Comparison of ENCODE assay signal across 8 cellular contexts in genomic region chr9:21994996-21995651, GRCh38. TPM values are rescaled to one million over a fixed set of nuclear protein-coding genes. Genes with fewer than 3 reads are reported as not detected.
DNase-seq lines count a peak whose midpoint lies in the region; FAIRE-seq and TF ChIP-seq lines count a peak whose summit lies in the region.

No MANE protein-coding gene starts in this region.

- no peaks in the 10 kb centered on the region for H3K9me3 Mint-ChIP-seq in T-helper 1 cell treated with Interleukin-12 subunit alpha and Interleukin-12 subunit beta and Interleukin-4 antibody, amounts not matched to agents 30 μg/mL and 1 μg/mL, for 36 hours
- peaks cover 0 to 5% (median 0%) of the 10 kb centered on the region in 5 experiments for H3K9me3 Mint-ChIP-seq in brain

- peaks cover 16% of the 10 kb centered on the region for H3K36me3 Mint-ChIP-seq in T-helper 1 cell treated with Interleukin-12 subunit alpha and Interleukin-12 subunit beta and Interleukin-4 antibody, amounts not matched to agents 30 μg/mL and 1 μg/mL, for 36 hours (ENCODE audit: low read depth)
- no peaks in the 10 kb centered on the region for H3K36me3 Mint-ChIP-seq in brain

- H3K27ac ChIP-seq in skin epidermis = peak overlapping the region; percentile 37 to 93 (median 81)

- H3K27me3 Mint-ChIP-seq in T-helper 1 cell treated with Interleukin-12 subunit alpha and Interleukin-12 subunit beta and Interleukin-4 antibody, amounts not matched to agents 30 μg/mL and 1 μg/mL, for 36 hours (ENCODE audit: low read depth) = peaks cover 47% of the 10 kb centered on the region
- peaks cover 86% of the 10 kb centered on the region for H3K27me3 Mint-ChIP-seq in brain

- CTCF ChIA-PET in HEK293T (lab: Yijun Ruan, JAX) = interaction anchor here (2.6 kb wide), 1 partner anchor 13 kb away, joined by 9 read pairs; no protein-coding TSS in a partner anchor

- H3K27ac Mint-ChIP-seq in T-helper 1 cell treated with Interleukin-12 subunit alpha and Interleukin-12 subunit beta and Interleukin-4 antibody, amounts not matched to agents 30 μg/mL and 1 μg/mL, for 36 hours = peak overlapping the region; percentile 99
- peak overlapping the region in 1 of 5 experiments; percentile 43 for H3K27ac Mint-ChIP-seq in brain

- no peaks in the 10 kb centered on the region for H3K36me3 ChIP-seq in MG63

- DNase-seq in GM12891 (ENCODE audit: insufficient read length, low spot score) (peak; percentile 78), HEK293T (ENCODE audit: extremely low spot score) (peak; percentile 67), NAMALWA (ENCODE audit: low spot score) (peak; percentile 95), iPS-NIHi7 (ENCODE audit: extremely low spot score) (peak; percentile 40), MG63 (no peak)

- POLR2A ChIA-PET in HEK293T (lab: Yijun Ruan, JAX) = interaction anchor here (1.1 to 3.7 kb wide), 4 partner anchors 13 to 243 kb away, joined by 3 to 24 read pairs (median 4); partner anchors contain the start of gene CDKN2B

- H3K27me3 ChIP-seq in MG63 = no peaks in the 10 kb centered on the region

- H3K4me1 Mint-ChIP-seq in T-helper 1 cell treated with Interleukin-12 subunit alpha and Interleukin-12 subunit beta and Interleukin-4 antibody, amounts not matched to agents 30 μg/mL and 1 μg/mL, for 36 hours (ENCODE audit: low read depth) = peaks cover 24% of the 10 kb centered on the region
- peaks cover 23% of the 10 kb centered on the region for H3K4me1 Mint-ChIP-seq in brain

- peak overlapping the region; percentile 99 for H3K4me3 Mint-ChIP-seq in T-helper 1 cell treated with Interleukin-12 subunit alpha and Interleukin-12 subunit beta and Interleukin-4 antibody, amounts not matched to agents 30 μg/mL and 1 μg/mL, for 36 hours
- H3K4me3 Mint-ChIP-seq in brain = peak overlapping the region; percentile 84 to 90 (median 84)

- H3K4me3 ChIP-seq in skin epidermis (peak overlapping the region; percentile 56 to 98 (median 88)), MG63 (no peak overlapping the region)

- H3K9me3 ChIP-seq in MG63 = no peaks in the 10 kb centered on the region

- no peak for TF ChIP-seq POLR2A in GM12891 (IDR thresholded peaks at IDR 0.05; ENCODE audit: low read depth, low read length)

- TF ChIP-seq CTCF in brain (conservative IDR thresholded peaks at IDR 0.05) = no peak

- FAIRE-seq in GM12891 (lab: Jason Lieb, UNC) = peak; percentile 94

TF ChIP-seq in GM12891, 5 proteins besides CTCF, POLR2A, EP300 and RAD21:
- no peak for TF ChIP-seq POU2F2 (IDR thresholded peaks at IDR 0.05; ENCODE audit: low read depth, low read length)
- TF ChIP-seq SPI1 (IDR thresholded peaks at IDR 0.05; ENCODE audit: low read depth, low read length) = peak; percentile 67
- TF ChIP-seq PAX5 (IDR thresholded peaks at IDR 0.05; ENCODE audit: insufficient read depth, low read length, severe bottlenecking) = peak; percentile 15
- no peak for TF ChIP-seq POLR2AphosphoS5 (IDR thresholded peaks at IDR 0.05; ENCODE audit: low read depth, low read length)
- no peak for TF ChIP-seq TAF1 (IDR thresholded peaks at IDR 0.05; ENCODE audit: low read depth, low read length)
TF ChIP-seq in GM12891: peak in this region for 2.

TF ChIP-seq in HEK293T, 16 proteins besides CTCF, POLR2A, EP300 and RAD21:
- TF ChIP-seq FOXM1 (IDR thresholded peaks at IDR 0.05; ENCODE audit: borderline replicate concordance) (no peak), PKNOX1 (IDR thresholded peaks at IDR 0.05) (no peak), FOXA1 (IDR thresholded peaks at IDR 0.05) (no peak), L3MBTL2 (conservative IDR thresholded peaks at IDR 0.05) (no peak), ZNF384 (IDR thresholded peaks at IDR 0.05) (no peak), BHLHE40 (IDR thresholded peaks at IDR 0.05; ENCODE audit: borderline replicate concordance) (no peak)
TF ChIP-seq in HEK293T: peak in this region for 0.

RNA-seq across cellular contexts. Expression of gene CDKN2B-AS1, which starts 0.5 kb away (rescaled TPM):
- polyA plus RNA-seq in GM12891 (2012; ENCODE audit: low read depth, missing spikeins) = 0.14 TPM
- polyA plus RNA-seq in brain (ENCODE audit: insufficient read depth, low read depth, low replicate concordance) = 6.9 TPM
- not detected in 2 replicates for total RNA-seq in MG63 (2014; rRNA removed; shearing (Covaris generic); ENCODE audit: low replicate concordance)

RNA-seq across cellular contexts. Expression of gene CDKN2A, which starts 0.9 kb away (rescaled TPM):
- 5.8 TPM for polyA plus RNA-seq in GM12891 (2012; ENCODE audit: low read depth, missing spikeins)
- 173 TPM for polyA plus RNA-seq in brain (ENCODE audit: insufficient read depth, low read depth, low replicate concordance)
- not detected in 2 replicates for total RNA-seq in MG63 (2014; rRNA removed; shearing (Covaris generic); ENCODE audit: low replicate concordance)

RNA-seq across cellular contexts. Expression of gene CDKN2B, which starts 14.0 kb away (rescaled TPM):
- not detected for polyA plus RNA-seq in GM12891 (2012; ENCODE audit: low read depth, missing spikeins)
- 8.9 TPM for polyA plus RNA-seq in brain (ENCODE audit: insufficient read depth, low read depth, low replicate concordance)
- not detected in 2 replicates for total RNA-seq in MG63 (2014; rRNA removed; shearing (Covaris generic); ENCODE audit: low replicate concordance)
